ENCODE assay signal across 11 cellular contexts in genomic region chr3:188179006-188179966, GRCh38. TPM values are rescaled to one million over a fixed set of nuclear protein-coding genes. Genes with fewer than 3 reads are reported as not detected.
A peak's percentile ranks its signal among the peaks of the same experiment; 100 is the strongest.
DNase-seq lines count a peak whose midpoint lies in the region; TF ChIP-seq lines count a peak whose summit lies in the region.
"Had no signal": no experiment of that assay in that cellular context is flagged by ENCODE, and none has a peak within 500 bp of the region (broad histone marks: within the 10 kb centered on the region; RNA-seq: fewer than 3 reads in every experiment).

No MANE protein-coding gene starts in this region.

- H3K4me3 ChIP-seq in foreskin fibroblast (ENCODE audit: low read depth in 1 of 2, low read length in 2 of 2) (no peak overlapping the region), rectal smooth muscle tissue (ENCODE audit: low read length) (peak overlapping the region; percentile 2)
- H3K4me3 ChIP-seq: GM12878 had no signal

- peak overlapping the region; percentile 96 for H3K27ac ChIP-seq in rectal smooth muscle tissue (ENCODE audit: low read depth, low read length)

- H3K36me3 ChIP-seq in rectal smooth muscle tissue (ENCODE audit: control insufficient read depth, insufficient read depth, low read length), result peaks cover 2% of the 10 kb centered on the region

- TF ChIP-seq CTCF in foreskin fibroblast (IDR thresholded peaks at IDR 0.05; ENCODE audit: low read depth, low read length), result no peak

- DNase-seq in DMS79 (lab: John Stamatoyannopoulos, UW) (peak; percentile 98), NCI-H345 (lab: John Stamatoyannopoulos, UW) (peak; percentile 41), foreskin fibroblast (peak; percentile 73 to 84), cerebellar nuclear complex (lab: John Stamatoyannopoulos, UW) (no peak), DMS 273 treated with DMSO at 0.1 percent for 48 hours (lab: John Stamatoyannopoulos, UW) (no peak), SK-N-DZ (ENCODE audit: low spot score) (no peak)
- no peak for DNase-seq in stimulated activated CD4-positive, alpha-beta T cell treated with anti-CD3 and anti-CD28 coated beads, Interleukin-12 subunit alpha, Interleukin-12 subunit beta, amount 100 ng/mL, for 4 hours
- DNase-seq: activated CD8-positive, alpha-beta memory T cell treated with anti-CD3 and anti-CD28 coated beads, Interleukin-2, amount 10 ng/mL, durations not matched to agents 7 days and 5 days; NCI-H2081 had no signal

- H3K27me3 ChIP-seq in rectal smooth muscle tissue (ENCODE audit: control insufficient read depth, insufficient read depth, low read length), result no peaks in the 10 kb centered on the region

- H3K4me1 ChIP-seq in rectal smooth muscle tissue (ENCODE audit: control insufficient read depth, insufficient read depth, low read length), result peaks cover 55% of the 10 kb centered on the region

- H3K9ac ChIP-seq in rectal smooth muscle tissue (ENCODE audit: low read length), result no peak overlapping the region

RNA-seq across cellular contexts. Expression of gene LPP, which starts 25.3 kb away (rescaled TPM):
- 2.2 and 3.2 TPM in 2 replicates for polyA plus RNA-seq in SK-N-DZ (2014; cell fraction: cytosol; rRNA removed)
- 1.9 and 2.6 TPM in 2 replicates for polyA plus RNA-seq in SK-N-DZ (2014; cell fraction: nucleus; rRNA removed)

Comparison
In these comparisons a context has a peak if more than half of its experiments do, and no peak if none do; other contexts are left out.
1. DNase-seq: peak in DMS79 (single experiment), NCI-H345 (single experiment) and foreskin fibroblast (2 of 2); none in stimulated activated CD4-positive, alpha-beta T cell treated with anti-CD3 and anti-CD28 coated beads, Interleukin-12 subunit alpha, Interleukin-12 subunit beta, amount 100 ng/mL, for 4 hours (single experiment), cerebellar nuclear complex (0 of 2), DMS 273 treated with DMSO at 0.1 percent for 48 hours (single experiment) and SK-N-DZ (single experiment).